In genomic region chr3:192408721-192409151, GRCh38 we compare ENCODE assay signal across 8 cellular contexts.
DNase-seq lines count a peak whose midpoint lies in the region; ATAC-seq and TF ChIP-seq lines count a peak whose summit lies in the region.

No MANE protein-coding gene starts in this region.

- H3K36me3 ChIP-seq in right lobe of liver = no peaks in the 10 kb centered on the region
- H3K36me3 ChIP-seq in thoracic aorta = no peaks in the 10 kb centered on the region

- peaks cover 3% of the 10 kb centered on the region for H3K9me3 Mint-ChIP-seq in chondrocyte (ENCODE audit: low read depth)

- 0% methylated on average over 8 of the region's 35 CpGs for WGBS in right lobe of liver (ENCODE audit: insufficient coverage, low coverage, low lambda C conversion rate, missing lambda C conversion rate)

- H3K27me3 ChIP-seq in right lobe of liver = no peaks in the 10 kb centered on the region
- H3K27me3 ChIP-seq in thoracic aorta (replicated peaks; ENCODE audit: insufficient read depth) = no peaks in the 10 kb centered on the region

- H3K4me3 ChIP-seq in right lobe of liver (peak overlapping the region; percentile 43 to 54 (median 43)), thoracic aorta (peak overlapping the region; percentile 62)

- H3K4me1 ChIP-seq in right lobe of liver (peaks cover 0 to 12% (median 0%) of the 10 kb centered on the region in 4 donors), thoracic aorta (ENCODE audit: control insufficient read depth in 1 of 2, low read depth in 2 of 2) (peaks cover 0 to 4% of the 10 kb centered on the region in 2 donors)

- H3K4me1 Mint-ChIP-seq in chondrocyte (ENCODE audit: low read depth) = peaks cover 13% of the 10 kb centered on the region

- H3K27ac Mint-ChIP-seq in chondrocyte (ENCODE audit: unreplicated experiment) = no peak overlapping the region

- no peak for TF ChIP-seq POLR2A in right lobe of liver (IDR thresholded peaks at IDR 0.05)

- DNase-seq in NCI-H82 (lab: John Stamatoyannopoulos, UW) = peak; percentile 75
- no peak for DNase-seq in NCI-H82 treated with DMSO at 0.1 percent for 48 hours (lab: John Stamatoyannopoulos, UW; ENCODE audit: unreplicated experiment)
- no peak for DNase-seq in chondrocyte (ENCODE audit: low spot score)
- DNase-seq in right lobe of liver = peak in 1 of 3 donors; percentile 18
- DNase-seq in thoracic aorta (ENCODE audit: low spot score) = no peak
- DNase-seq in NCI-H226 = no peak

- peaks cover 70% of the 10 kb centered on the region for H3K27me3 Mint-ChIP-seq in chondrocyte (ENCODE audit: low read depth)

- ATAC-seq in right lobe of liver (peak in 1 of 4 donors; percentile 13), thoracic aorta (ENCODE audit: insufficient number of reproducible peaks, low FRiP score, low read depth) (no peak), HG02884 (IDR thresholded peaks at IDR 0.05; ENCODE audit: unreplicated experiment) (no peak), GM21786 (IDR thresholded peaks at IDR 0.05; ENCODE audit: unreplicated experiment) (no peak)

- intact Hi-C loops in right lobe of liver (cut with DNase I) = no loop called here

- no peaks in the 10 kb centered on the region for H3K9me3 ChIP-seq in right lobe of liver
- H3K9me3 ChIP-seq in thoracic aorta = no peaks in the 10 kb centered on the region

- TF ChIP-seq CTCF in chondrocyte (IDR thresholded peaks at IDR 0.05) (no peak), right lobe of liver (IDR thresholded peaks at IDR 0.05) (no peak), thoracic aorta (IDR thresholded peaks at IDR 0.05) (no peak)

- no peaks in the 10 kb centered on the region for H3K36me3 Mint-ChIP-seq in chondrocyte (ENCODE audit: low read depth)

- H3K27ac ChIP-seq in right lobe of liver (peak overlapping the region in 1 of 3 donors; percentile 47), thoracic aorta (no peak overlapping the region)

- H3K4me3 Mint-ChIP-seq in chondrocyte (ENCODE audit: unreplicated experiment) = peak overlapping the region; percentile 70
